19 cellular contexts compared by ENCODE assay signal in genomic region chr15:87575896-87576295, GRCh38.
"Had no signal": no experiment of that assay in that cellular context is flagged by ENCODE, and none has a peak within 500 bp of the region (broad histone marks: within the 10 kb centered on the region; RNA-seq: fewer than 3 reads in every experiment).

No MANE protein-coding gene starts in this region.

- H3K27ac Mint-ChIP-seq: effector memory CD8-positive, alpha-beta T cell; naive thymus-derived CD4-positive, alpha-beta T cell; nephron; neural progenitor cell; progenitor cell of endocrine pancreas; stimulated activated naive B cell treated with anti-CD40 and anti-IgM and Interleukin-4, amounts not matched to agents 10 μg/mL and 1 μg/mL and 100 μg/mL, for 72 hours; stimulated activated naive CD8-positive, alpha-beta T cell treated with anti-CD3 and anti-CD28 coated beads, Interleukin-15, Interleukin-2, amounts not matched to agents 100 ng/mL and 50 ng/mL, for 24 hours had no signal

- H3K27me3 Mint-ChIP-seq: effector memory CD8-positive, alpha-beta T cell; stimulated activated naive B cell treated with anti-CD40 and anti-IgM and Interleukin-4, amounts not matched to agents 10 μg/mL and 1 μg/mL and 100 μg/mL, for 72 hours; stimulated activated naive CD8-positive, alpha-beta T cell treated with anti-CD3 and anti-CD28 coated beads, Interleukin-15, Interleukin-2, amounts not matched to agents 100 ng/mL and 50 ng/mL, for 24 hours had no signal

- ATAC-seq: effector memory CD8-positive, alpha-beta T cell; left lobe of liver; naive thymus-derived CD4-positive, alpha-beta T cell; right lobe of liver; stimulated activated naive B cell treated with anti-CD40 and anti-IgM and Interleukin-4, amounts not matched to agents 10 μg/mL and 1 μg/mL and 100 μg/mL, for 72 hours had no signal

- H3K9me3 Mint-ChIP-seq: effector memory CD8-positive, alpha-beta T cell; nephron; neural progenitor cell; stimulated activated naive B cell treated with anti-CD40 and anti-IgM and Interleukin-4, amounts not matched to agents 10 μg/mL and 1 μg/mL and 100 μg/mL, for 72 hours; stimulated activated naive CD8-positive, alpha-beta T cell treated with anti-CD3 and anti-CD28 coated beads, Interleukin-15, Interleukin-2, amounts not matched to agents 100 ng/mL and 50 ng/mL, for 24 hours had no signal

- DNase-seq: cortex of kidney; effector memory CD8-positive, alpha-beta T cell; erythroblast; esophagus squamous epithelium; kidney; mesendoderm; midbrain; naive thymus-derived CD4-positive, alpha-beta T cell; right lobe of liver; small intestine; stimulated activated CD4-positive, alpha-beta T cell treated with anti-CD3 and anti-CD28 coated beads, Interleukin-15, amount 100 ng/mL, for 24 hours; stimulated activated CD4-positive, alpha-beta T cell treated with anti-CD3 and anti-CD28 coated beads, Interleukin-2, amount 100 ng/mL, for 48 hours; stimulated activated naive B cell treated with anti-CD40 and anti-IgM and Interleukin-4, amounts not matched to agents 10 μg/mL and 1 μg/mL and 100 μg/mL, for 72 hours; upper lobe of left lung had no signal

- H3K4me1 Mint-ChIP-seq: naive thymus-derived CD4-positive, alpha-beta T cell; stimulated activated naive B cell treated with anti-CD40 and anti-IgM and Interleukin-4, amounts not matched to agents 10 μg/mL and 1 μg/mL and 100 μg/mL, for 72 hours had no signal

- H3K4me3 Mint-ChIP-seq: effector memory CD8-positive, alpha-beta T cell; naive thymus-derived CD4-positive, alpha-beta T cell; nephron; neural progenitor cell; stimulated activated naive B cell treated with anti-CD40 and anti-IgM and Interleukin-4, amounts not matched to agents 10 μg/mL and 1 μg/mL and 100 μg/mL, for 72 hours; stimulated activated naive CD8-positive, alpha-beta T cell treated with anti-CD3 and anti-CD28 coated beads, Interleukin-15, Interleukin-2, amounts not matched to agents 100 ng/mL and 50 ng/mL, for 24 hours had no signal

- H3K36me3 Mint-ChIP-seq: naive thymus-derived CD4-positive, alpha-beta T cell; neural progenitor cell; stimulated activated naive B cell treated with anti-CD40 and anti-IgM and Interleukin-4, amounts not matched to agents 10 μg/mL and 1 μg/mL and 100 μg/mL, for 72 hours had no signal
